ENCODE assay signal across 28 cellular contexts in the genomic region with DNA sequence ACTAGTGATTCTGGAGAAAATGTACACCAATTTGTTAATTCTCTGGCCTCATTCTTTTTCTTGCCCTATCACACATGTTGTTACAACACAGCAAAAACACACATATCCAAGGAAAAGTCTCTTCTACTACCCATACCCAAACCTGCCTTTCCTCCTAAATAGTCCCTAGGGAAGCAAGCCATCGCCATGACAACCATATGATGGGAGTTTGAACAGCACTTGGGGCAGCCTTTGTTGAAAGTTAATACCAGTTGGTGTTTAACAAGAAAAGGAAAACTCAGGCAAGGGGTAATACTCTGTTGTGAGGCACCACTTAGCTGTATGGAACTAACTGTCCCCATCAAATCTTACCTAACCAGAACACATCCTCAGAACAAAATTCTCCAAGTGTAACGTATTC.
A peak's percentile ranks its signal among the peaks of the same experiment; 100 is the strongest.
DNase-seq lines count a peak whose midpoint lies in the region; ATAC-seq lines count a peak whose summit lies in the region.
"Had no signal": no experiment of that assay in that cellular context is flagged by ENCODE, and none has a peak within 500 bp of the region (broad histone marks: within the 10 kb centered on the region; RNA-seq: fewer than 3 reads in every experiment).

No MANE protein-coding gene starts in this region.

- no peaks in the 10 kb centered on the region for H3K9me3 ChIP-seq in iPS-18c (ENCODE audit: control insufficient read depth, insufficient read depth, low read length)
- H3K9me3 ChIP-seq: MG63, prostate gland, tibial nerve had no signal

- H3K4me3 ChIP-seq in iPS-18c (ENCODE audit: insufficient read depth, low read depth, low read length): peak overlapping the region; percentile 5
- H3K4me3 ChIP-seq: GM23248, MG63, prostate gland, tibial nerve had no signal

- ATAC-seq in HG03571 (IDR thresholded peaks at IDR 0.05; ENCODE audit: unreplicated experiment): no peak
- ATAC-seq: sciatic nerve, T-cell had no signal

- peak; percentile 2 for DNase-seq in DMS53 (lab: John Stamatoyannopoulos, UW)
- no peak for DNase-seq in DMS53 treated with DMSO at 0.1 percent for 48 hours (lab: John Stamatoyannopoulos, UW; ENCODE audit: unreplicated experiment)
- peak; percentile 54 for DNase-seq in cerebellar cortex (ENCODE audit: low spot score)
- no peak for DNase-seq in OCI-M2 (lab: John Stamatoyannopoulos, UW; ENCODE audit: unreplicated experiment)
- no peak for DNase-seq in stimulated activated CD4-positive, alpha-beta T cell treated with anti-CD3 and anti-CD28 coated beads, Interleukin-4, amount 100 ng/mL, for 24 hours
- DNase-seq in activated CD4-positive, alpha-beta T cell treated with anti-CD3 and anti-CD28 coated beads for 4 hours: no peak
- DNase-seq: 8988T; activated CD4-positive, alpha-beta T cell treated with anti-CD3 and anti-CD28 coated beads, Interleukin-2, amount 50 U/mL, for 1 hour; activated effector memory CD4-positive, alpha-beta T cell treated with anti-CD3 and anti-CD28 coated beads, Interleukin-2, amount 50 U/mL, for 16 hours; activated naive CD8-positive, alpha-beta T cell treated with anti-CD3 and anti-CD28 coated beads for 36 hours; activated T-cell treated with anti-CD3 and anti-CD28 coated beads, Interleukin-2, amount 50 U/mL, for 24 hours; DMS79; effector CD8-positive, alpha-beta T cell; GM23248; hippocampal formation; KG1; MG63; NCI-H2029 treated with DMSO at 0.1 percent for 48 hours; NCI-H226; NCI-H526 treated with DMSO at 0.1 percent for 48 hours; occipital lobe; stimulated activated CD4-positive, alpha-beta T cell treated with anti-CD3 and anti-CD28 coated beads, Interleukin-4, amount 100 ng/mL, for 1 hour; T-cell had no signal

Comparison
In these comparisons a context has a peak if more than half of its experiments do, and no peak if none do; other contexts are left out.
1. DNase-seq: peak in DMS53 (single experiment) and cerebellar cortex (single experiment); none in DMS53 treated with DMSO at 0.1 percent for 48 hours (single experiment), OCI-M2 (single experiment), stimulated activated CD4-positive, alpha-beta T cell treated with anti-CD3 and anti-CD28 coated beads, Interleukin-4, amount 100 ng/mL, for 24 hours (single experiment) and activated CD4-positive, alpha-beta T cell treated with anti-CD3 and anti-CD28 coated beads for 4 hours (0 of 2).